18 cellular contexts compared by ENCODE assay signal in the genomic region with DNA sequence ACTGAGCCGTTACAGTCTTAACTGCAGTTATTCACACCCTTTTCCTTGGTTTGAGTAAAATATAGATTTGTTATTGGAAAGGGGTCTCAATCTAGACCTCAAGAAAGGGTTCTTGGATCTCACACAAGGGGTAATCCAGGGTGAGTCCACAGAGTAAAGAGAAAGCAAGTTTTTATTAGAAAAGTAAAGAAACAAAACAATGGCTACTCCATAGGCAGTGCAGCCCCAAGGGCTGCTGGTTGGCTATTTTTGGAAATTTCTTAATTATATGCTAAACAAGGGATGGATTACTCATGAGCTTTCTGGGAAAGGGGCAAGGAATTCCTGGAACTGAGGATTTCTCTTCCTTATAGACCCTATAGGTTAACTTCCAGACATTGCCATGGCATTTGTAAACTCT. TPM values are rescaled to one million over a fixed set of nuclear protein-coding genes. Genes with fewer than 3 reads are reported as not detected.
DNase-seq lines count a peak whose midpoint lies in the region; ATAC-seq, FAIRE-seq and TF ChIP-seq lines count a peak whose summit lies in the region.
"Had no signal": no experiment of that assay in that cellular context is flagged by ENCODE, and none has a peak within 500 bp of the region (broad histone marks: within the 10 kb centered on the region; RNA-seq: fewer than 3 reads in every experiment).

No MANE protein-coding gene starts in this region.

- no peak overlapping the region for H2BK5ac ChIP-seq in IMR-90 (ENCODE audit: low read depth, low read length, poor library complexity, severe bottlenecking)

- H3K4me2 ChIP-seq in IMR-90 (ENCODE audit: low read depth, low read length) (no peak overlapping the region), astrocyte (ENCODE audit: low read length) (peak overlapping the region; percentile 2), osteoblast (ENCODE audit: insufficient read depth, low read length) (peak overlapping the region; percentile 26)

- H4K8ac ChIP-seq in IMR-90 (ENCODE audit: low read depth in 2 of 2, low read length in 2 of 2) = no peak overlapping the region

- CTCF ChIA-PET in IMR-90 (lab: Yijun Ruan, JAX) = no interaction called here

- FAIRE-seq in astrocyte (lab: Jason Lieb, UNC) = no peak
- FAIRE-seq: A204.1, GM12891, GM19239 had no signal

- no TSS peak for BruUV-seq in IMR-90 (replicated peaks; lab: Mats Ljungman, UMichigan)

- no peak overlapping the region for H3K56ac ChIP-seq in IMR-90 (ENCODE audit: extremely low read depth, insufficient read depth, low read length)

- H2AK5ac ChIP-seq in IMR-90 (ENCODE audit: low read depth, low read length) = no peak overlapping the region

- no peak overlapping the region for H3K4me3 Mint-ChIP-seq in astrocyte (ENCODE audit: unreplicated experiment)

- H3K4me1 ChIP-seq in ACC112 (ENCODE audit: control insufficient read depth, insufficient read depth, low read length, unreplicated experiment) = peaks cover 11% of the 10 kb centered on the region
- peaks cover 2% of the 10 kb centered on the region; the same call in 1 of the 2 replicates for H3K4me1 ChIP-seq in IMR-90 (ENCODE audit: control insufficient read depth, insufficient read depth, low read length)
- H3K4me1 ChIP-seq in astrocyte (ENCODE audit: insufficient read depth, low read length) = no peaks in the 10 kb centered on the region
- H3K4me1 ChIP-seq in osteoblast (ENCODE audit: insufficient read depth, low read length) = peaks cover 16% of the 10 kb centered on the region

- no peaks in the 10 kb centered on the region for H3K79me2 ChIP-seq in ACC112 (ENCODE audit: control insufficient read depth, insufficient read depth, low read length, unreplicated experiment)
- no peaks in the 10 kb centered on the region for H3K79me2 ChIP-seq in astrocyte (ENCODE audit: insufficient read depth, low read length)
- no peaks in the 10 kb centered on the region for H3K79me2 ChIP-seq in osteoblast (ENCODE audit: insufficient read depth, low read length)

- H3K27ac ChIP-seq in ACC112 (ENCODE audit: low read depth, low read length) (no peak overlapping the region), IMR-90 (ENCODE audit: insufficient read depth, low read length) (no peak overlapping the region), astrocyte (ENCODE audit: low read depth, low read length) (no peak overlapping the region), osteoblast (ENCODE audit: low read depth, low read length) (no peak overlapping the region)

- H3K27ac Mint-ChIP-seq in astrocyte (ENCODE audit: unreplicated experiment) = no peak overlapping the region

- dilution Hi-C loops in IMR-90 (cut with HindIII; ENCODE audit: low sequenced_read_pairs, unreplicated experiment) = no loop called here

- H3K23ac ChIP-seq in IMR-90 (ENCODE audit: low read depth, low read length) = no peak overlapping the region

- H3K4me1 Mint-ChIP-seq in astrocyte (ENCODE audit: low read depth, unreplicated experiment) = no peaks in the 10 kb centered on the region

- TF ChIP-seq RAD21 in IMR-90 (IDR thresholded peaks at IDR 0.05; ENCODE audit: low read length) = no peak

- WGBS in IMR-90 (ENCODE audit: extremely low coverage in 2 of 2, insufficient read length in 1 of 2), 2 experiments = no CpG with 5 or more reads among the region's 1 CpG

- H3K36me3 Mint-ChIP-seq in astrocyte (ENCODE audit: low read depth, unreplicated experiment) = no peaks in the 10 kb centered on the region

- no peaks in the 10 kb centered on the region for H3K79me1 ChIP-seq in IMR-90 (ENCODE audit: low read depth in 1 of 2, low read length in 2 of 2)

- H3K9ac ChIP-seq in IMR-90 (ENCODE audit: low read depth, low read length) (no peak overlapping the region), astrocyte (ENCODE audit: low read length) (no peak overlapping the region)

- in situ Hi-C loops in IMR-90 (cut with MboI; ENCODE audit: low sequenced_read_pairs) = loop anchor here (5.0 kb wide), 2 partner anchors 68 to 102 kb away; no protein-coding TSS in a partner anchor

- no peak overlapping the region for H3K18ac ChIP-seq in IMR-90 (ENCODE audit: low read depth, low read length)

- intact Hi-C loops in IMR-90 (cut with micrococcal nuclease) = no loop called here

- ATAC-seq in IMR-90 (ENCODE audit: low read depth) (0 out of 2 replicates have a peak, but pooled peaks have one; percentile 22), GM18873 (IDR thresholded peaks at IDR 0.05; ENCODE audit: low FRiP score, unreplicated experiment) (no peak)

- TF ChIP-seq CTCF in IMR-90 (conservative IDR thresholded peaks at IDR 0.05; ENCODE audit: low read depth, low read length) (no peak), astrocyte (IDR thresholded peaks at IDR 0.05; ENCODE audit: insufficient read depth, low read depth, low read length) (no peak), osteoblast (IDR thresholded peaks at IDR 0.05; ENCODE audit: extremely low read depth, low read depth, low read length) (no peak)

- H2AFZ ChIP-seq in ACC112 (ENCODE audit: low read length, unreplicated experiment) (peak overlapping the region; percentile 70), IMR-90 (replicated peaks; ENCODE audit: low read length, poor library complexity) (no peak overlapping the region), astrocyte (ENCODE audit: low read depth, low read length) (no peak overlapping the region), osteoblast (ENCODE audit: low read length) (peak overlapping the region; percentile 66)

- H2AK9ac ChIP-seq in IMR-90 (replicated peaks; ENCODE audit: low read depth, low read length, poor library complexity) = no peak overlapping the region

- H3K36me3 ChIP-seq in ACC112 (ENCODE audit: insufficient read depth, low read length) (no peaks in the 10 kb centered on the region), IMR-90 (ENCODE audit: control insufficient read depth, insufficient read depth, low read length) (no peaks in the 10 kb centered on the region), astrocyte (ENCODE audit: insufficient read depth, low read length) (no peaks in the 10 kb centered on the region), osteoblast (ENCODE audit: insufficient read depth, low read length) (no peaks in the 10 kb centered on the region)

- H3K27me3 ChIP-seq in ACC112 (ENCODE audit: insufficient read depth, low read length) (no peaks in the 10 kb centered on the region), IMR-90 (ENCODE audit: control insufficient read depth, insufficient read depth, low read length) (peaks cover 4% of the 10 kb centered on the region; the same call in 1 of the 2 replicates), astrocyte (ENCODE audit: insufficient read depth, low read length) (peaks cover 8% of the 10 kb centered on the region), osteoblast (ENCODE audit: insufficient read depth, low read length) (no peaks in the 10 kb centered on the region)

- no peaks in the 10 kb centered on the region for H3K9me3 Mint-ChIP-seq in astrocyte (ENCODE audit: unreplicated experiment)

- H2BK20ac ChIP-seq in IMR-90 (ENCODE audit: low read depth, low read length) = no peak overlapping the region

- no peak overlapping the region for H4K5ac ChIP-seq in IMR-90 (ENCODE audit: low read depth, low read length)

- H3K14ac ChIP-seq in IMR-90 (replicated peaks; ENCODE audit: low read depth, low read length) = no peak overlapping the region

- no peak for TF ChIP-seq POLR2A in IMR-90 (IDR thresholded peaks at IDR 0.05; ENCODE audit: low read depth, low read length)

- H3K9me3 ChIP-seq in IMR-90 (ENCODE audit: control insufficient read depth, insufficient read depth, low read length) = no peaks in the 10 kb centered on the region
- H3K9me3 ChIP-seq in astrocyte (ENCODE audit: insufficient read depth, low read depth, low read length) = no peaks in the 10 kb centered on the region
- H3K9me3 ChIP-seq in osteoblast (ENCODE audit: low read depth, low read length) = no peaks in the 10 kb centered on the region

- no peaks in the 10 kb centered on the region for H3K9me1 ChIP-seq in IMR-90 (ENCODE audit: insufficient read depth, low read length)

- H2BK15ac ChIP-seq in IMR-90 (ENCODE audit: low read depth, low read length) = no peak overlapping the region

- H3K27me3 Mint-ChIP-seq in astrocyte (ENCODE audit: low read depth, unreplicated experiment) = peaks cover 6% of the 10 kb centered on the region

- no peak overlapping the region for H3K4ac ChIP-seq in IMR-90 (ENCODE audit: low read depth, low read length)

- H3K4me3 ChIP-seq in ACC112 (ENCODE audit: low read depth, low read length) (peak overlapping the region; percentile 28; the same call in 1 of the 2 replicates), IMR-90 (ENCODE audit: insufficient read depth, low read depth, low read length) (no peak overlapping the region), astrocyte (ENCODE audit: insufficient read depth, low read depth, low read length) (no peak overlapping the region), osteoblast (ENCODE audit: insufficient read depth, low read length) (no peak overlapping the region)

- POLR2A ChIA-PET in IMR-90 (lab: Charles Lee; ENCODE audit: unreplicated experiment) = no interaction called here

- no peaks in the 10 kb centered on the region for H4K20me1 ChIP-seq in IMR-90 (ENCODE audit: insufficient read depth, low read length)
- no peaks in the 10 kb centered on the region for H4K20me1 ChIP-seq in astrocyte (ENCODE audit: insufficient read depth, low read length)
- H4K20me1 ChIP-seq in osteoblast (ENCODE audit: insufficient read depth, low read length) = no peaks in the 10 kb centered on the region

- H4K91ac ChIP-seq in IMR-90 (ENCODE audit: insufficient read depth, low read depth, low read length) = no peak overlapping the region

- no peak overlapping the region for H2BK120ac ChIP-seq in IMR-90 (ENCODE audit: low read depth, low read length)

- DNase-seq in IMR-90 = no peak
- no peak for DNase-seq in astrocyte (ENCODE audit: low read depth)
- no peak for DNase-seq in osteoblast (ENCODE audit: insufficient read length, low spot score, missing footprints)
- DNase-seq in hippocampal formation (lab: John Stamatoyannopoulos, UW) = no peak
- DNase-seq in stimulated activated CD4-positive, alpha-beta T cell treated with anti-CD3 and anti-CD28 coated beads, Interleukin-2, amount 100 ng/mL, for 24 hours = no peak
- DNase-seq: C1 segment of cervical spinal cord, GF-D8, HCEC 1CT, NCI-H1048, NCI-H1694, NCI-H2227 treated with DMSO at 0.1 percent for 48 hours, NCI-H524, SHP77 had no signal

TF ChIP-seq in IMR-90, 13 proteins besides CTCF, POLR2A, EP300 and RAD21:
- TF ChIP-seq CEBPB (IDR thresholded peaks at IDR 0.05; ENCODE audit: low read depth, low read length) (no peak), MAFK (IDR thresholded peaks at IDR 0.05; ENCODE audit: low read depth, low read length) (no peak)

RNA-seq across cellular contexts. Expression of gene MILR1, which starts 24.6 kb away (rescaled TPM):
- total RNA-seq in IMR-90 (2012; rRNA removed) (0.36 and 0.56 TPM in 2 replicates), astrocyte (0.91 and 1.9 TPM in 2 replicates), osteoblast (12.3 and 27.7 TPM in 2 replicates)
- polyA plus RNA-seq in IMR-90 (2012; rRNA removed) = 0.23 and 0.44 TPM in 2 replicates
- polyA plus RNA-seq in IMR-90 (2012; cell fraction: cytosol; rRNA removed) = 0.05 and 1.2 TPM in 2 replicates
- 0.18 and 0.78 TPM in 2 replicates for polyA plus RNA-seq in IMR-90 (2012; cell fraction: nucleus; rRNA removed; ENCODE audit: low replicate concordance)

RNA-seq across cellular contexts. Expression of gene PECAM1, which starts 33.7 kb away (rescaled TPM):
- total RNA-seq in IMR-90 (2012; rRNA removed) (not detected in 2 replicates), astrocyte (0.02 and 0.05 TPM in 2 replicates), osteoblast (0.29 and 0.36 TPM in 2 replicates)
- polyA plus RNA-seq in IMR-90 (2012; rRNA removed) = not detected in 2 replicates
- not detected in 2 replicates for polyA plus RNA-seq in IMR-90 (2012; cell fraction: cytosol; rRNA removed)
- polyA plus RNA-seq in IMR-90 (2012; cell fraction: nucleus; rRNA removed; ENCODE audit: low replicate concordance) = not detected in 2 replicates

Comparison
In these comparisons a context has a peak if more than half of its experiments do, and no peak if none do; other contexts are left out.
1. H2AFZ ChIP-seq: peak in ACC112 (single experiment) and osteoblast (single experiment); none in IMR-90 (single experiment) and astrocyte (single experiment).